In genomic region chr14:68884031-68885030, GRCh38 we compare ENCODE assay signal across 11 cellular contexts.
A peak's percentile ranks its signal among the peaks of the same experiment; 100 is the strongest.
DNase-seq lines count a peak whose midpoint lies in the region; ATAC-seq, FAIRE-seq and TF ChIP-seq lines count a peak whose summit lies in the region.
"Had no signal": no experiment of that assay in that cellular context is flagged by ENCODE, and none has a peak within 500 bp of the region (broad histone marks: within the 10 kb centered on the region; RNA-seq: fewer than 3 reads in every experiment).

No MANE protein-coding gene starts in this region.

- intact Hi-C loops in body of pancreas (cut with DNase I), result no loop called here
- intact Hi-C loops in left colon (cut with DNase I, micrococcal nuclease), result no loop called here

- peak; percentile 62 for DNase-seq in ACHN
- DNase-seq in HT1080 (ENCODE audit: low read depth), result peak; percentile 81
- DNase-seq in body of pancreas, result peak in 3 of 4 donors; percentile 12 to 25 (median 23)
- DNase-seq in left colon, result peak; percentile 23 to 71
- no peak for DNase-seq in NCI-H748 (lab: John Stamatoyannopoulos, UW; ENCODE audit: unreplicated experiment)
- no peak for DNase-seq in GM12892 (ENCODE audit: insufficient read length)
- DNase-seq in GM13976 (ENCODE audit: low spot score), result no peak
- DNase-seq: activated CD8-positive, alpha-beta memory T cell treated with anti-CD3 and anti-CD28 coated beads, Interleukin-2, amount 10 ng/mL, durations not matched to agents 7 days and 5 days; NCI-H526 treated with DMSO at 0.1 percent for 48 hours; stimulated activated CD4-positive, alpha-beta T cell treated with anti-CD3 and anti-CD28 coated beads, Interleukin-4, amount 100 ng/mL, for 4 hours had no signal

- H3K27me3 ChIP-seq in body of pancreas, result no peaks in the 10 kb centered on the region

- no peak for TF ChIP-seq POLR2A in body of pancreas (IDR thresholded peaks at IDR 0.05)
- TF ChIP-seq POLR2A in GM12892 (IDR thresholded peaks at IDR 0.05; ENCODE audit: low read depth, low read length), result no peak

- no peaks in the 10 kb centered on the region for H3K9me3 ChIP-seq in body of pancreas

- in situ Hi-C loops in ACHN (cut with HindIII; ENCODE audit: low pct_ligation_motif_present, low pct_unique_long_range_greater_than_20kb, low sequenced_read_pairs), result no loop called here
- in situ Hi-C loops in GM13976 (cut with MboI; ENCODE audit: low sequenced_read_pairs, unreplicated experiment), result no loop called here

- H3K4me1 ChIP-seq in body of pancreas, result no peaks in the 10 kb centered on the region

- TF ChIP-seq CTCF in body of pancreas (IDR thresholded peaks at IDR 0.05) (no peak), GM13976 (IDR thresholded peaks at IDR 0.05; ENCODE audit: borderline replicate concordance, control extremely low read depth, extremely low read depth, insufficient read depth, missing control alignments) (no peak)

- ATAC-seq in body of pancreas (no peak), left colon (peak; percentile 46), GM18498 (IDR thresholded peaks at IDR 0.05; ENCODE audit: unreplicated experiment) (no peak)
- ATAC-seq: activated CD8-positive, alpha-beta memory T cell treated with anti-CD3 and anti-CD28 coated beads, Interleukin-2, amount 10 ng/mL, durations not matched to agents 7 days and 5 days had no signal

- H3K27ac ChIP-seq in body of pancreas, result no peak overlapping the region

- FAIRE-seq in GM12892 (lab: Jason Lieb, UNC), result no peak

- 93 to 94% methylated on average over 7 to 10 of the region's 10 CpGs for WGBS in body of pancreas, 2 donors

- H3K4me3 ChIP-seq in body of pancreas, result no peak overlapping the region

- peaks cover 19 to 51% of the 10 kb centered on the region in 2 donors for H3K36me3 ChIP-seq in body of pancreas (replicated peaks in 1 of 2; ENCODE audit: insufficient read depth in 1 of 2, low read depth in 2 of 2)

Comparison
In these comparisons a context has a peak if more than half of its experiments do, and no peak if none do; other contexts are left out.
1. DNase-seq: peak in ACHN (single experiment), HT1080 (single experiment), body of pancreas (3 of 4) and left colon (2 of 2); none in NCI-H748 (single experiment), GM12892 (single experiment) and GM13976 (single experiment).